Comparison of ENCODE assay signal across 22 cellular contexts in genomic region chr4:76657443-76657842, GRCh38.
A peak's percentile ranks its signal among the peaks of the same experiment; 100 is the strongest.
DNase-seq lines count a peak whose midpoint lies in the region; ATAC-seq and TF ChIP-seq lines count a peak whose summit lies in the region.
"Had no signal": no experiment of that assay in that cellular context is flagged by ENCODE, and none has a peak within 500 bp of the region (broad histone marks: within the 10 kb centered on the region; RNA-seq: fewer than 3 reads in every experiment).

No MANE protein-coding gene starts in this region.

- ATAC-seq in Right ventricle myocardium inferior (peak; percentile 40), left cardiac atrium (no peak), foreskin keratinocyte (no peak), HG03354 (IDR thresholded peaks at IDR 0.05; ENCODE audit: poor library complexity, severe bottlenecking, unreplicated experiment) (no peak)
- ATAC-seq: Panc1 had no signal

- peak overlapping the region; percentile 90 for H3K27ac ChIP-seq in SJCRH30
- H3K27ac ChIP-seq in foreskin keratinocyte, result no peak overlapping the region
- peak overlapping the region; percentile 56 to 72 for H3K27ac ChIP-seq in tibial artery
- H3K27ac ChIP-seq: neutrophil, SK-N-MC, spleen had no signal

- intact Hi-C loops in Right ventricle myocardium inferior (cut with DNase I) (loop anchor here (5.0 kb wide), 1 partner anchor 145 kb away; no protein-coding TSS in a partner anchor), left cardiac atrium (cut with DNase I) (no loop called here), tibial artery (cut with DNase I; ENCODE audit: low total_unique reads) (no loop called here)
- intact Hi-C loops in activated CD4-positive, alpha-beta memory T cell treated with anti-CD3 and anti-CD28 coated beads for 36 hours (cut with micrococcal nuclease), result no loop called here

- H3K27me3 ChIP-seq in SJCRH30 (no peaks in the 10 kb centered on the region), foreskin keratinocyte (no peaks in the 10 kb centered on the region), tibial artery (no peaks in the 10 kb centered on the region)
- H3K27me3 ChIP-seq: heart right ventricle, neutrophil, spleen had no signal

- H3K27ac Mint-ChIP-seq in activated CD4-positive, alpha-beta memory T cell treated with anti-CD3 and anti-CD28 coated beads for 36 hours, result no peak overlapping the region
- H3K27ac Mint-ChIP-seq: T-helper 2 cell treated with Interferon-gamma antibody and Interleukin-4, amounts not matched to agents 5 μg/mL and 100 μg/mL, for 36 hours had no signal

- no peaks in the 10 kb centered on the region for H3K36me3 Mint-ChIP-seq in activated CD4-positive, alpha-beta memory T cell treated with anti-CD3 and anti-CD28 coated beads for 36 hours

- H3K9me3 ChIP-seq in SJCRH30 (replicated peaks), result no peaks in the 10 kb centered on the region
- no peaks in the 10 kb centered on the region for H3K9me3 ChIP-seq in tibial artery
- H3K9me3 ChIP-seq: heart right ventricle, neutrophil, spleen had no signal

- no peaks in the 10 kb centered on the region for H3K9me3 Mint-ChIP-seq in activated CD4-positive, alpha-beta memory T cell treated with anti-CD3 and anti-CD28 coated beads for 36 hours
- H3K9me3 Mint-ChIP-seq: T-helper 2 cell treated with Interferon-gamma antibody and Interleukin-4, amounts not matched to agents 5 μg/mL and 100 μg/mL, for 36 hours had no signal

- H3K27me3 Mint-ChIP-seq in activated CD4-positive, alpha-beta memory T cell treated with anti-CD3 and anti-CD28 coated beads for 36 hours, result peaks cover 11% of the 10 kb centered on the region

- H3K36me3 ChIP-seq in SJCRH30 (no peaks in the 10 kb centered on the region), tibial artery (no peaks in the 10 kb centered on the region)
- H3K36me3 ChIP-seq: heart right ventricle, neutrophil, spleen had no signal

- POLR2A ChIA-PET in activated CD4-positive, alpha-beta memory T cell treated with anti-CD3 and anti-CD28 coated beads for 36 hours (lab: Charles Lee), result no interaction called here

- CTCF ChIA-PET in activated CD4-positive, alpha-beta memory T cell treated with anti-CD3 and anti-CD28 coated beads for 36 hours (lab: Charles Lee), result no interaction called here

- no peak overlapping the region for H3K4me3 Mint-ChIP-seq in activated CD4-positive, alpha-beta memory T cell treated with anti-CD3 and anti-CD28 coated beads for 36 hours
- H3K4me3 Mint-ChIP-seq: T-helper 2 cell treated with Interferon-gamma antibody and Interleukin-4, amounts not matched to agents 5 μg/mL and 100 μg/mL, for 36 hours had no signal

- peaks cover 4% of the 10 kb centered on the region for H3K4me1 Mint-ChIP-seq in activated CD4-positive, alpha-beta memory T cell treated with anti-CD3 and anti-CD28 coated beads for 36 hours (ENCODE audit: low read depth)

- TF ChIP-seq CTCF in foreskin keratinocyte (conservative IDR thresholded peaks at IDR 0.05), result peak; percentile 34
- no peak for TF ChIP-seq CTCF in tibial artery (IDR thresholded peaks at IDR 0.05)

- DNase-seq in Right ventricle myocardium inferior (ENCODE audit: missing footprints) (no peak), left cardiac atrium (no peak), SJCRH30 (peak; percentile 4 to 20), foreskin keratinocyte (no peak), tibial artery (no peak), AG08396 (ENCODE audit: low spot score) (no peak)
- no peak for DNase-seq in activated CD4-positive, alpha-beta memory T cell treated with anti-CD3 and anti-CD28 coated beads for 36 hours
- DNase-seq: 8988T; activated CD4-positive, alpha-beta T cell treated with anti-CD3 and anti-CD28 coated beads, Interleukin-2, amount 50 U/mL, for 48 hours; activated T-cell treated with anti-CD3 and anti-CD28 coated beads for 4 hours; C1 segment of cervical spinal cord; heart right ventricle; KBM-7; NCI-H1930; NCI-H345; spleen; stimulated activated CD4-positive, alpha-beta T cell treated with anti-CD3 and anti-CD28 coated beads, Interleukin-4, amount 100 ng/mL, for 4 hours had no signal

- H3K4me3 ChIP-seq in SJCRH30 (no peak overlapping the region), tibial artery (no peak overlapping the region)
- H3K4me3 ChIP-seq: heart right ventricle, SK-N-MC, spleen had no signal

- H3K4me1 ChIP-seq in SJCRH30, result peaks cover 35% of the 10 kb centered on the region
- H3K4me1 ChIP-seq in foreskin keratinocyte, result peaks cover 18% of the 10 kb centered on the region
- H3K4me1 ChIP-seq in tibial artery, result peaks cover 0 to 56% (median 41%) of the 10 kb centered on the region in 4 donors
- H3K4me1 ChIP-seq: spleen had no signal

Comparison
In these comparisons a context has a peak if more than half of its experiments do, and no peak if none do; other contexts are left out.
1. DNase-seq: peak in SJCRH30 (2 of 2); none in Right ventricle myocardium inferior (single experiment), left cardiac atrium (single experiment), foreskin keratinocyte (0 of 2), tibial artery (0 of 2), AG08396 (single experiment) and activated CD4-positive, alpha-beta memory T cell treated with anti-CD3 and anti-CD28 coated beads for 36 hours (single experiment).